In the genomic region with DNA sequence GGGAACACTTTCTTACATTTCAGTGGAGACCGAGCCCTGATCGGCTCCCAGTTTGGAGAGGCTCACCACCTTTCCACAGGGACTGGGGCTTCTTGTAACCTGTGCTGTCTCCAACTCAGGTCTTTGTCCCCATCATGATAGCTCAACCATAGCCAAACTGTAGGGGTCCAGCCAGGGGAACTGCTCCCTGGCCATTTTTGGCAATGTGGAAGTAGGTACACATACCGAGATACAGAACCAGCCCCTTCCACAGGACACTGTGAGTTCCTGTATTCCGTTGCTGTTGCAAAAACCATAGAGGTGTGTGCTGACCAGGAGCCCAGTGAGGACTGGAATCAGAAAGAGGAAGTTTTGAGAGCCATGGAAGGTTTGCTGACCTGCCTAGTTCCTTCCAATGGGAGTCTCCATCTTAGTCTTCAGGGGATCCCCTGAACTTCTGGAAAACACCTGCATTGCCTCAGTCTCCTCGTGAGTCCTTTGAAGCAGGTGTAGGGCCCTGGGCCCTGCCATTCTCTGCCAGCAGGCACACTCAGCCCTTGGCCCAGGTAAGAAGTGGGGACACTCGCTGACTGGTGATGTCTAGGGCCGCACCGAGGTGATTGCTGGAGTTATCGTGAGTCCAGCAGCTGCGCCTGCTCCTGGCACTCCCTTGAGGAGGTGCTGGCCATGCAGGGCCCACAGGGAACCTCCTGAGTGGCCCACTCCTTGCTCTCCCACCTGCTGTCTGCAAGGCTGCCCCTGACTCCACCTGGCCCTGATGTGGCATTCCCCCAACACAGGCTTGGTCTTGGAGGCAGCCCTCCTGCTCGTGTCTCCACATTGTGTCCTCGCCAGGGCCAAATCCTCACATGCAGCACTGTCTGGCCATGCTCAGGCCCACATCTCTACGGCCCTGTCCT, we compare ENCODE assay signal across 1 cellular context.
TF ChIP-seq lines count a peak whose summit lies in the region.

No MANE protein-coding gene starts in this region.

TF ChIP-seq in GM12878, 131 proteins besides CTCF, POLR2A, EP300 and RAD21:
- TF ChIP-seq SRF (IDR thresholded peaks at IDR 0.05; ENCODE audit: low read depth in 2 of 2, low read length in 2 of 2) (peak; percentile 30 to 41; a peak in 2 of 4 replicates), JUND (IDR thresholded peaks at IDR 0.05; ENCODE audit: low read depth, low read length) (no peak)
